Comparison of ENCODE assay signal across 1 cellular context in the genomic region with DNA sequence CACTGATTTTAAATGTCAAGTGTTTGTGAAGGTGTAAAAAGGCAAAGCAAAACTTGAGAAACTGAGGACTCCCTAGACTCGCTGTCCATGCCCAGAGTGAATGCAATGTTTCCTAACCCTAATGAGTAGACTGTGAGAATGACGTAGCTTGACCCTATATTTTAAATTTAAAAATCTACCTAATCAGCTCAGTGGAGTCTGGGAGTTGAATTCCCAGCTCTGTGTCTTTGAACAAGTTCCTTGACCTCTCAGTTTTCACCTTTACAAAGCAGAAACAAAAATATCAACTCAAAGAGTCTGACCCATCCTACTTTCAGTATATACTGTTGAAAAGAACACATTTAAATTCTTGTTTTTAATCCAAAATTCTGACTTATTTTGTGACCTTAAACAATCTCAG.
A peak's percentile ranks its signal among the peaks of the same experiment; 100 is the strongest.
TF ChIP-seq lines count a peak whose summit lies in the region.

No MANE protein-coding gene starts in this region.

TF ChIP-seq in liver, 16 proteins besides CTCF, POLR2A, EP300 and RAD21 (continued from another document):
- peak; percentile 21 for TF ChIP-seq TAF1 (conservative IDR thresholded peaks at IDR 0.05)
- TF ChIP-seq GABPA (IDR thresholded peaks at IDR 0.05 in 1 of 2, conservative IDR thresholded peaks at IDR 0.05 in 1 of 2): no peak
